ENCODE assay signal across 2 cellular contexts in the genomic region with DNA sequence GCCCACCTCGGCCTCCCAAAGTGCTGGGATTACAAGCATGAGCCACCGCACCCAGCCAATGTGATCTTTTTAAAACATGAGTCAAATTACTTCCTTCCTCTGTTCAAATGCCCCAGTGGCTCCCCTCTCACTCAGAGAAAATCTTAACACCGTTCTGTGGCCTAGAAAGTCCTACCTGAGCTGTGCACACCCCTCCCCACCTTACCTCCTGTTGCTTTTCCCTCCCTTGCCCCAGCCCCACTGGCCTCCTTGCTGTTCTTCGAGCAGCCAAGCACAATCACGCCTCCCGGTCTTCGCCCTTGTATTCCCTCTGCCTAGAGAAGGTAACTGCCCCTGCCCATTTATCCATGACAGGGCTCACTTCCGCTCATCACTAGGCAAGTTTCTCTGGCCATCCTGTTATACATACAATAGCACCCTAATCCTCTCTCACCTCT.
A peak's percentile ranks its signal among the peaks of the same experiment; 100 is the strongest.
TF ChIP-seq lines count a peak whose summit lies in the region.

No MANE protein-coding gene starts in this region.

TF ChIP-seq in IMR-90, 13 proteins besides CTCF, POLR2A, EP300 and RAD21:
- no peak for TF ChIP-seq BHLHE40 (IDR thresholded peaks at IDR 0.05; ENCODE audit: low read depth, low read length)
- no peak for TF ChIP-seq NFE2L2 (IDR thresholded peaks at IDR 0.05; ENCODE audit: low read depth, low read length)
- no peak for TF ChIP-seq FOS (IDR thresholded peaks at IDR 0.05; ENCODE audit: low read depth, low read length)
- TF ChIP-seq SMC3 (IDR thresholded peaks at IDR 0.05; ENCODE audit: low read depth, low read length) = no peak

TF ChIP-seq in GM12878, 131 proteins besides CTCF, POLR2A, EP300 and RAD21:
- TF ChIP-seq ASH2L (IDR thresholded peaks at IDR 0.05; ENCODE audit: borderline replicate concordance, low read depth) (no peak), HDGF (IDR thresholded peaks at IDR 0.05) (0 out of 2 replicates have a peak, but pooled peaks have one; percentile 49), SIX5 (IDR thresholded peaks at IDR 0.05; ENCODE audit: low read depth, low read length, severe bottlenecking) (no peak), FOXK2 (IDR thresholded peaks at IDR 0.05) (no peak), CEBPB (IDR thresholded peaks at IDR 0.05; ENCODE audit: borderline replicate concordance in 1 of 2, low read depth in 2 of 2, low read length in 2 of 2) (no peak), CHD1 (IDR thresholded peaks at IDR 0.05; ENCODE audit: low read depth, low read length) (no peak), IKZF2 (IDR thresholded peaks at IDR 0.05) (peak; percentile 35 to 54; a peak in 3 of 4 replicates)
- TF ChIP-seq, protein P1, sequence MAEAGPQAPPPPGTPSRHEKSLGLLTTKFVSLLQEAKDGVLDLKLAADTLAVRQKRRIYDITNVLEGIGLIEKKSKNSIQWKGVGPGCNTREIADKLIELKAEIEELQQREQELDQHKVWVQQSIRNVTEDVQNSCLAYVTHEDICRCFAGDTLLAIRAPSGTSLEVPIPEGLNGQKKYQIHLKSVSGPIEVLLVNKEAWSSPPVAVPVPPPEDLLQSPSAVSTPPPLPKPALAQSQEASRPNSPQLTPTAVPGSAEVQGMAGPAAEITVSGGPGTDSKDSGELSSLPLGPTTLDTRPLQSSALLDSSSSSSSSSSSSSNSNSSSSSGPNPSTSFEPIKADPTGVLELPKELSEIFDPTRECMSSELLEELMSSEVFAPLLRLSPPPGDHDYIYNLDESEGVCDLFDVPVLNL (IDR thresholded peaks at IDR 0.05; ENCODE audit: low read depth, low read length) = no peak
- TF ChIP-seq, protein P2, sequence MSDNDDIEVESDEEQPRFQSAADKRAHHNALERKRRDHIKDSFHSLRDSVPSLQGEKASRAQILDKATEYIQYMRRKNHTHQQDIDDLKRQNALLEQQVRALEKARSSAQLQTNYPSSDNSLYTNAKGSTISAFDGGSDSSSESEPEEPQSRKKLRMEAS (IDR thresholded peaks at IDR 0.05; ENCODE audit: low read depth, low read length) = no peak
- TF ChIP-seq, protein P3, sequence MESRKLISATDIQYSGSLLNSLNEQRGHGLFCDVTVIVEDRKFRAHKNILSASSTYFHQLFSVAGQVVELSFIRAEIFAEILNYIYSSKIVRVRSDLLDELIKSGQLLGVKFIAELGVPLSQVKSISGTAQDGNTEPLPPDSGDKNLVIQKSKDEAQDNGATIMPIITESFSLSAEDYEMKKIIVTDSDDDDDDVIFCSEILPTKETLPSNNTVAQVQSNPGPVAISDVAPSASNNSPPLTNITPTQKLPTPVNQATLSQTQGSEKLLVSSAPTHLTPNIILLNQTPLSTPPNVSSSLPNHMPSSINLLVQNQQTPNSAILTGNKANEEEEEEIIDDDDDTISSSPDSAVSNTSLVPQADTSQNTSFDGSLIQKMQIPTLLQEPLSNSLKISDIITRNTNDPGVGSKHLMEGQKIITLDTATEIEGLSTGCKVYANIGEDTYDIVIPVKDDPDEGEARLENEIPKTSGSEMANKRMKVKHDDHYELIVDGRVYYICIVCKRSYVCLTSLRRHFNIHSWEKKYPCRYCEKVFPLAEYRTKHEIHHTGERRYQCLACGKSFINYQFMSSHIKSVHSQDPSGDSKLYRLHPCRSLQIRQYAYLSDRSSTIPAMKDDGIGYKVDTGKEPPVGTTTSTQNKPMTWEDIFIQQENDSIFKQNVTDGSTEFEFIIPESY (IDR thresholded peaks at IDR 0.05) = no peak
- TF ChIP-seq, protein P4, sequence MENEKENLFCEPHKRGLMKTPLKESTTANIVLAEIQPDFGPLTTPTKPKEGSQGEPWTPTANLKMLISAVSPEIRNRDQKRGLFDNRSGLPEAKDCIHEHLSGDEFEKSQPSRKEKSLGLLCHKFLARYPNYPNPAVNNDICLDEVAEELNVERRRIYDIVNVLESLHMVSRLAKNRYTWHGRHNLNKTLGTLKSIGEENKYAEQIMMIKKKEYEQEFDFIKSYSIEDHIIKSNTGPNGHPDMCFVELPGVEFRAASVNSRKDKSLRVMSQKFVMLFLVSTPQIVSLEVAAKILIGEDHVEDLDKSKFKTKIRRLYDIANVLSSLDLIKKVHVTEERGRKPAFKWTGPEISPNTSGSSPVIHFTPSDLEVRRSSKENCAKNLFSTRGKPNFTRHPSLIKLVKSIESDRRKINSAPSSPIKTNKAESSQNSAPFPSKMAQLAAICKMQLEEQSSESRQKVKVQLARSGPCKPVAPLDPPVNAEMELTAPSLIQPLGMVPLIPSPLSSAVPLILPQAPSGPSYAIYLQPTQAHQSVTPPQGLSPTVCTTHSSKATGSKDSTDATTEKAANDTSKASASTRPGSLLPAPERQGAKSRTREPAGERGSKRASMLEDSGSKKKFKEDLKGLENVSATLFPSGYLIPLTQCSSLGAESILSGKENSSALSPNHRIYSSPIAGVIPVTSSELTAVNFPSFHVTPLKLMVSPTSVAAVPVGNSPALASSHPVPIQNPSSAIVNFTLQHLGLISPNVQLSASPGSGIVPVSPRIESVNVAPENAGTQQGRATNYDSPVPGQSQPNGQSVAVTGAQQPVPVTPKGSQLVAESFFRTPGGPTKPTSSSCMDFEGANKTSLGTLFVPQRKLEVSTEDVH (IDR thresholded peaks at IDR 0.05; ENCODE audit: low read depth, partially characterized antibody) = no peak
